1 cellular context compared by ENCODE assay signal in genomic region chr19:39030854-39031367, GRCh38.
A peak's percentile ranks its signal among the peaks of the same experiment; 100 is the strongest.
TF ChIP-seq lines count a peak whose summit lies in the region.

No MANE protein-coding gene starts in this region.

TF ChIP-seq in H1, 55 proteins besides CTCF, POLR2A, EP300 and RAD21:
- no peak for TF ChIP-seq YY1 (IDR thresholded peaks at IDR 0.05; ENCODE audit: low read depth, low read length)
- peak; percentile 55; the same call in 1 of the 2 replicates for TF ChIP-seq POLR2AphosphoS5 (IDR thresholded peaks at IDR 0.05; ENCODE audit: low read depth, low read length)
- TF ChIP-seq CEBPB (IDR thresholded peaks at IDR 0.05; ENCODE audit: low read depth, low read length): peak; percentile 55; the same call in 1 of the 2 replicates
- TF ChIP-seq TEAD4 (IDR thresholded peaks at IDR 0.05; ENCODE audit: low read depth, low read length): no peak
- TF ChIP-seq TAF1 (IDR thresholded peaks at IDR 0.05; ENCODE audit: low read depth, low read length): peak; percentile 77
- TF ChIP-seq CHD1 (IDR thresholded peaks at IDR 0.05; ENCODE audit: low read depth, low read length): no peak
- peak; percentile 59; the same call in 1 of the 2 replicates for TF ChIP-seq TBP (IDR thresholded peaks at IDR 0.05; ENCODE audit: low read depth, low read length)
- TF ChIP-seq PHF8 (conservative IDR thresholded peaks at IDR 0.05; ENCODE audit: low read depth, low read length): peak; percentile 46; the same call in 1 of the 2 replicates
- peak; percentile 48 for TF ChIP-seq TAF7 (optimal IDR thresholded peaks at IDR 0.05; ENCODE audit: borderline replicate concordance, low read depth, low read length)
- TF ChIP-seq SIN3A (conservative IDR thresholded peaks at IDR 0.05 in 1 of 2, IDR thresholded peaks at IDR 0.05 in 1 of 2; ENCODE audit: low read depth in 1 of 2, low read length in 2 of 2): no peak; a peak in 1 of 4 replicates
